Comparison of ENCODE assay signal across 8 cellular contexts in genomic region chr10:132337019-132337418, GRCh38. TPM values are rescaled to one million over a fixed set of nuclear protein-coding genes. Genes with fewer than 3 reads are reported as not detected.
A peak's percentile ranks its signal among the peaks of the same experiment; 100 is the strongest.
DNase-seq lines count a peak whose midpoint lies in the region; ATAC-seq, FAIRE-seq and TF ChIP-seq lines count a peak whose summit lies in the region.

No MANE protein-coding gene starts in this region.

- POLR2A ChIA-PET in A673 (lab: Charles Lee; ENCODE audit: low non-redundant PET), result no interaction called here

- DNase-seq in Ammon's horn (ENCODE audit: low spot score) (peak; percentile 36), bronchial epithelial cell (ENCODE audit: low read depth) (peak; percentile 7), A673 (ENCODE audit: low spot score) (no peak), NCI-H748 (lab: John Stamatoyannopoulos, UW; ENCODE audit: unreplicated experiment) (no peak)
- no peak for DNase-seq in stimulated activated CD4-positive, alpha-beta T cell treated with anti-CD3 and anti-CD28 coated beads, Interleukin-12 subunit alpha, Interleukin-12 subunit beta, amount 100 ng/mL, for 4 hours

- CTCF ChIA-PET in A673 (lab: Charles Lee), result no interaction called here

- no TSS peak for BruUV-seq in A673 (replicated peaks; lab: Mats Ljungman, UMichigan)

- no peak for ATAC-seq in GM18498 (IDR thresholded peaks at IDR 0.05; ENCODE audit: unreplicated experiment)

- WGBS in HUES64, result 81% methylated on average over 14 of the region's 14 CpGs

- H3K9me3 ChIP-seq in HUES64 (ENCODE audit: insufficient read depth, low read depth, low read length), result no peaks in the 10 kb centered on the region
- H3K9me3 ChIP-seq in mucosa of rectum (ENCODE audit: control insufficient read depth in 2 of 2, low read length in 2 of 2), result no peaks in the 10 kb centered on the region
- H3K9me3 ChIP-seq in A673 (ENCODE audit: low read depth, low read length, poor library complexity, severe bottlenecking), result no peaks in the 10 kb centered on the region

- intact Hi-C loops in A673 (cut with micrococcal nuclease; ENCODE audit: unreplicated experiment), result no loop called here

- 0 out of 2 replicates have a peak overlapping the region, but pooled peaks have one; percentile 38 for H3K27ac ChIP-seq in HUES64 (ENCODE audit: low read depth, low read length)
- peak overlapping the region; percentile 62 for H3K27ac ChIP-seq in mucosa of rectum (ENCODE audit: low read depth in 2 of 2, low read length in 2 of 2)
- H3K27ac ChIP-seq in A673 (ENCODE audit: low read depth, low read length, poor library complexity, severe bottlenecking), result no peak overlapping the region

- FAIRE-seq in bronchial epithelial cell (lab: Jason Lieb, UNC), result no peak

- TF ChIP-seq CTCF in bronchial epithelial cell (IDR thresholded peaks at IDR 0.05; ENCODE audit: insufficient read depth, low read length, severe bottlenecking), result no peak
- no peak for TF ChIP-seq CTCF in A673 (conservative IDR thresholded peaks at IDR 0.05; ENCODE audit: low read depth, low read length)

- H3K4me3 ChIP-seq in HUES64 (ENCODE audit: low read length) (no peak overlapping the region), bronchial epithelial cell (ENCODE audit: low read depth, low read length) (peak overlapping the region; percentile 34), mucosa of rectum (ENCODE audit: low read length in 2 of 2) (peak overlapping the region; percentile 56 to 69), A673 (ENCODE audit: low read depth, low read length, poor library complexity, severe bottlenecking) (no peak overlapping the region)

- peaks cover 3% of the 10 kb centered on the region; the same call in 1 of the 2 replicates for H3K27me3 ChIP-seq in HUES64 (ENCODE audit: insufficient read depth, low read length)
- no peaks in the 10 kb centered on the region for H3K27me3 ChIP-seq in bronchial epithelial cell (ENCODE audit: control insufficient read depth, insufficient read depth, low read length)
- H3K27me3 ChIP-seq in mucosa of rectum (ENCODE audit: control insufficient read depth in 2 of 2, insufficient read depth in 2 of 2, low read length in 2 of 2), result no peaks in the 10 kb centered on the region
- no peaks in the 10 kb centered on the region for H3K27me3 ChIP-seq in A673 (replicated peaks; ENCODE audit: insufficient read depth, low read depth, low read length, poor library complexity)

- H3K36me3 ChIP-seq in HUES64 (ENCODE audit: insufficient read depth, low read length) (no peaks in the 10 kb centered on the region), bronchial epithelial cell (ENCODE audit: control insufficient read depth, insufficient read depth, low read length) (no peaks in the 10 kb centered on the region), mucosa of rectum (ENCODE audit: control insufficient read depth in 2 of 2, insufficient read depth in 2 of 2, low read length in 2 of 2) (no peaks in the 10 kb centered on the region), A673 (ENCODE audit: insufficient read depth, low read length, poor library complexity, severe bottlenecking) (no peaks in the 10 kb centered on the region)

- H3K9ac ChIP-seq in HUES64 (ENCODE audit: low read depth, low read length), result no peak overlapping the region; the same call in 1 of the 2 replicates
- peak overlapping the region; percentile 35 to 71 for H3K9ac ChIP-seq in mucosa of rectum (ENCODE audit: low read depth in 1 of 2, low read length in 2 of 2)

- H3K4me1 ChIP-seq in HUES64 (ENCODE audit: insufficient read depth, low read length) (peaks cover 12% of the 10 kb centered on the region), mucosa of rectum (ENCODE audit: control insufficient read depth in 2 of 2, insufficient read depth in 2 of 2, low read length in 2 of 2) (peaks cover 5 to 6% of the 10 kb centered on the region in 2 donors), A673 (ENCODE audit: insufficient read depth, low read length, poor library complexity, severe bottlenecking) (peaks cover 9% of the 10 kb centered on the region)

RNA-seq across cellular contexts. Expression of gene LRRC27, which starts 5.0 kb away (rescaled TPM):
- 4.0 TPM for polyA plus RNA-seq in HUES64 (2013, experiment 1 of 2)
- 5.9 TPM for polyA plus RNA-seq in HUES64 (2013, experiment 2 of 2)
- total RNA-seq in bronchial epithelial cell (4.7 and 6.9 TPM in 2 replicates), A673 (2021) (11.5 and 12.2 TPM in 2 replicates)

RNA-seq across cellular contexts. Expression of gene STK32C, which starts 29.3 kb away (rescaled TPM):
- 10.8 TPM for polyA plus RNA-seq in HUES64 (2013, experiment 1 of 2)
- polyA plus RNA-seq in HUES64 (2013, experiment 2 of 2), result 14.0 TPM
- total RNA-seq in bronchial epithelial cell, result 9.7 and 14.6 TPM in 2 replicates
- total RNA-seq in A673 (2021), result 16.5 and 20.0 TPM in 2 replicates

RNA-seq across cellular contexts. Expression of gene PWWP2B, which starts 60.0 kb away (rescaled TPM):
- polyA plus RNA-seq in HUES64 (2013, experiment 1 of 2), result 3.5 TPM
- 5.1 TPM for polyA plus RNA-seq in HUES64 (2013, experiment 2 of 2)
- total RNA-seq in bronchial epithelial cell (39.4 and 40.0 TPM in 2 replicates), A673 (2021) (18.6 and 21.2 TPM in 2 replicates)

Comparison
In these comparisons a context has a peak if more than half of its experiments do, and no peak if none do; other contexts are left out.
1. DNase-seq: peak in Ammon's horn (single experiment) and bronchial epithelial cell (single experiment); none in A673 (single experiment), stimulated activated CD4-positive, alpha-beta T cell treated with anti-CD3 and anti-CD28 coated beads, Interleukin-12 subunit alpha, Interleukin-12 subunit beta, amount 100 ng/mL, for 4 hours (single experiment) and NCI-H748 (single experiment).
2. H3K4me3 ChIP-seq: peak in bronchial epithelial cell (single experiment) and mucosa of rectum (2 of 2); none in HUES64 (single experiment) and A673 (single experiment).